ENCODE assay signal across 19 cellular contexts in genomic region chr6:131231103-131231502, GRCh38.
"Had no signal": no experiment of that assay in that cellular context is flagged by ENCODE, and none has a peak within 500 bp of the region (broad histone marks: within the 10 kb centered on the region; RNA-seq: fewer than 3 reads in every experiment).

No MANE protein-coding gene starts in this region.

- H3K27me3 ChIP-seq: brain microvascular endothelial cell, dorsolateral prefrontal cortex, heart left ventricle, left lung, ovary, stomach had no signal

- H3K4me1 ChIP-seq: heart left ventricle, left lung had no signal

- ATAC-seq: heart left ventricle, left lung had no signal

- H3K4me3 Mint-ChIP-seq: activated B cell treated with CpG ODN at 0.5 μM for 24 hours; activated naive CD8-positive, alpha-beta T cell; nephron progenitor cell had no signal

- H3K36me3 ChIP-seq: brain microvascular endothelial cell, heart left ventricle, left lung, ovary, stomach, thoracic aorta had no signal

- DNase-seq: activated B cell treated with CpG ODN at 0.5 μM for 24 hours; activated effector memory CD4-positive, alpha-beta T cell treated with Interleukin-2 at 50 U/mL for 16 hours; activated T-cell treated with anti-CD3 and anti-CD28 coated beads, Interleukin-2, amount 50 U/mL, for 1 hour; brain microvascular endothelial cell; dorsolateral prefrontal cortex; heart left ventricle; islet precursor cell; left lung; mesenchymal stem cell; nephron progenitor cell; ovary; stimulated activated CD4-positive, alpha-beta T cell treated with anti-CD3 and anti-CD28 coated beads, Interleukin-15, amount 100 ng/mL, for 24 hours; stimulated activated CD4-positive, alpha-beta T cell treated with anti-CD3 and anti-CD28 coated beads, Interleukin-4, amount 100 ng/mL, for 24 hours; stomach; T-helper 2 cell had no signal

- H3K27ac Mint-ChIP-seq: activated B cell treated with CpG ODN at 0.5 μM for 24 hours, nephron progenitor cell had no signal

- H3K27me3 Mint-ChIP-seq: activated B cell treated with CpG ODN at 0.5 μM for 24 hours; activated naive CD8-positive, alpha-beta T cell had no signal

- H3K27ac ChIP-seq: brain microvascular endothelial cell, dorsolateral prefrontal cortex, heart left ventricle, left lung, ovary, stomach, thoracic aorta had no signal

- H3K4me1 Mint-ChIP-seq: activated B cell treated with CpG ODN at 0.5 μM for 24 hours, nephron progenitor cell had no signal

- H3K9me3 Mint-ChIP-seq: activated B cell treated with CpG ODN at 0.5 μM for 24 hours had no signal

- FAIRE-seq: frontal cortex, TTC549 had no signal

- H3K9me3 ChIP-seq: heart left ventricle, ovary, stomach, thoracic aorta had no signal

- H3K4me3 ChIP-seq: dorsolateral prefrontal cortex, heart left ventricle, left lung, ovary, stomach, thoracic aorta had no signal
